ENCODE assay signal across 22 cellular contexts in the genomic region with DNA sequence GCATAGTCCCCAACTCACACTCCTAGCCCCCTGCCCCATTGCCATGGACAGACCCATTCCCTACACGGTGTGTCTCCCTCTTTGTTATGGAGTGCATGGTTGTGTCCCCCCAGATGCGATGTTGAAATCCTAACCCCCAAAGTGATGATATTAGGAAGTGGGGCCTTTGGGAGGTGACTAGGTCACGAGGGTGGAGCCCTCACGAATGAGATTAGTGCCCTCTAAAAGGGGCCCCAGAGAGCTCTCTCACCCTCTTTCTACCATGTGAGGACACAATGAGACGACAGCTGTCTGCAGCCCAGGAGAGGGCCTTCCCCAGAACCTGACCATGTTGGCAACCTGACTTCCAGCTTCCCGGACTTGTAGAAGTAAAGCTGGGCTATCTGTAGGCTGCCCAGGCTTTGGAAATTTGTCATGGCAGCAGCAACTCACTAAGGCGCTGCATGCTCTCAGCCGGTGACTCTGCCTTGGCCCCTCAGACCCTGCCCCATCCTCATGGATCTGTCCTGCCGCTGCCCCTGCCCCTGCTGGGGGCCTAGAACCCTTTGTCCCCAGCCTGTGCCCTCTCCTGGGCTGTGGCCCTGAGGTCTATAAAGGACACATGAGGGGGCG.
"Had no signal": no experiment of that assay in that cellular context is flagged by ENCODE, and none has a peak within 500 bp of the region (broad histone marks: within the 10 kb centered on the region; RNA-seq: fewer than 3 reads in every experiment).

No MANE protein-coding gene starts in this region.

- H3K27ac Mint-ChIP-seq: activated CD4-positive, alpha-beta T cell treated with anti-CD3 and anti-CD28 coated beads for 36 hours; activated CD8-positive, alpha-beta T cell treated with anti-CD3 and anti-CD28 coated beads, Interleukin-2, amount 10 ng/mL, durations not matched to agents 7 days and 5 days; dendritic cell treated with granulocyte-macrophage colony-stimulating factor and Interleukin-4, amounts not matched to agents 40 ng/mL and 50 ng/mL, for 4 days; immature natural killer cell; T-helper 17 cell had no signal

- H3K36me3 Mint-ChIP-seq: immature natural killer cell, mesothelial cell of epicardium had no signal

- H3K36me3 ChIP-seq: breast epithelium, neutrophil, suprapubic skin had no signal

- ATAC-seq: activated CD4-positive, alpha-beta T cell treated with anti-CD3 and anti-CD28 coated beads for 36 hours; activated CD8-positive, alpha-beta T cell treated with anti-CD3 and anti-CD28 coated beads, Interleukin-2, amount 10 ng/mL, durations not matched to agents 7 days and 5 days; left cardiac atrium; stimulated activated naive CD8-positive, alpha-beta T cell treated with anti-CD3 and anti-CD28 coated beads, Interleukin-15, Interleukin-2, amounts not matched to agents 100 U/mL and 50 U/mL, for 24 hours; T-helper 17 cell had no signal

- H3K4me3 Mint-ChIP-seq: activated CD4-positive, alpha-beta T cell treated with anti-CD3 and anti-CD28 coated beads for 36 hours; activated CD8-positive, alpha-beta T cell treated with anti-CD3 and anti-CD28 coated beads, Interleukin-2, amount 10 ng/mL, durations not matched to agents 7 days and 5 days; dendritic cell treated with granulocyte-macrophage colony-stimulating factor and Interleukin-4, amounts not matched to agents 40 ng/mL and 50 ng/mL, for 4 days; immature natural killer cell; mesothelial cell of epicardium; T-helper 17 cell had no signal

- H3K9me3 ChIP-seq: breast epithelium, neutrophil, suprapubic skin had no signal

- H3K4me1 Mint-ChIP-seq: activated CD4-positive, alpha-beta T cell treated with anti-CD3 and anti-CD28 coated beads for 36 hours; immature natural killer cell; T-helper 17 cell had no signal

- H3K4me3 ChIP-seq: breast epithelium, lung, suprapubic skin had no signal

- H3K27ac ChIP-seq: breast epithelium, epithelial cell of prostate, neutrophil, suprapubic skin had no signal

- H3K27me3 Mint-ChIP-seq: activated CD4-positive, alpha-beta T cell treated with anti-CD3 and anti-CD28 coated beads for 36 hours; dendritic cell treated with granulocyte-macrophage colony-stimulating factor and Interleukin-4, amounts not matched to agents 40 ng/mL and 50 ng/mL, for 4 days had no signal

- H3K9me3 Mint-ChIP-seq: dendritic cell treated with granulocyte-macrophage colony-stimulating factor and Interleukin-4, amounts not matched to agents 40 ng/mL and 50 ng/mL, for 4 days; mesothelial cell of epicardium had no signal

- H3K27me3 ChIP-seq: breast epithelium, neutrophil had no signal

- H3K4me1 ChIP-seq: breast epithelium, suprapubic skin had no signal

- DNase-seq: activated CD4-positive, alpha-beta T cell treated with anti-CD3 and anti-CD28 coated beads for 36 hours; activated CD8-positive, alpha-beta T cell treated with anti-CD3 and anti-CD28 coated beads, Interleukin-2, amount 10 ng/mL, durations not matched to agents 7 days and 5 days; activated naive CD4-positive, alpha-beta T cell treated with Interleukin-2 at 50 U/mL for 16 hours; activated T-cell treated with anti-CD3 and anti-CD28 coated beads for 4 hours; cerebellar nuclear complex; effector memory CD4-positive, alpha-beta T cell; immature natural killer cell; left cardiac atrium; retina; small intestine; stimulated activated CD4-positive, alpha-beta T cell treated with anti-CD3 and anti-CD28 coated beads, Interleukin-4, amount 100 ng/mL, for 4 hours; stimulated activated CD8-positive, alpha-beta memory T cell treated with anti-CD3 and anti-CD28 coated beads, Interleukin-4, amount 100 ng/mL, for 48 hours; stimulated activated naive CD8-positive, alpha-beta T cell treated with anti-CD3 and anti-CD28 coated beads, Interleukin-15, Interleukin-2, amounts not matched to agents 100 U/mL and 50 U/mL, for 24 hours; T-helper 17 cell; trophoblast cell had no signal
